23 cellular contexts compared by ENCODE assay signal in genomic region chr3:28292622-28293021, GRCh38.
"Had no signal": no experiment of that assay in that cellular context is flagged by ENCODE, and none has a peak within 500 bp of the region (broad histone marks: within the 10 kb centered on the region; RNA-seq: fewer than 3 reads in every experiment).

No MANE protein-coding gene starts in this region.

- H3K27ac ChIP-seq: body of pancreas, cardiac muscle cell, lower lobe of right lung, neural progenitor cell, upper lobe of left lung had no signal

- H3K27ac Mint-ChIP-seq: activated T-helper 17 cell treated with anti-CD3 and anti-CD28 coated beads, Interleukin-2, amount 50 U/mL, for 72 hours; dendritic cell treated with granulocyte-macrophage colony-stimulating factor and Interleukin-4, amounts not matched to agents 40 ng/mL and 50 ng/mL, for 4 days; neural progenitor cell; WTC11 had no signal

- H3K4me3 ChIP-seq: body of pancreas, cardiac muscle cell, lower lobe of right lung, mucosa of descending colon, neural progenitor cell, upper lobe of left lung had no signal

- H3K36me3 ChIP-seq: cardiac muscle cell, lower lobe of right lung, neural progenitor cell, upper lobe of left lung had no signal

- H3K4me1 ChIP-seq: body of pancreas, upper lobe of left lung had no signal

- H3K9me3 Mint-ChIP-seq: activated T-helper 17 cell treated with anti-CD3 and anti-CD28 coated beads, Interleukin-2, amount 50 U/mL, for 72 hours; dendritic cell treated with granulocyte-macrophage colony-stimulating factor and Interleukin-4, amounts not matched to agents 40 ng/mL and 50 ng/mL, for 4 days; neural progenitor cell had no signal

- FAIRE-seq: small intestine had no signal

- H3K27me3 Mint-ChIP-seq: activated T-helper 17 cell treated with anti-CD3 and anti-CD28 coated beads, Interleukin-2, amount 50 U/mL, for 72 hours; dendritic cell treated with granulocyte-macrophage colony-stimulating factor and Interleukin-4, amounts not matched to agents 40 ng/mL and 50 ng/mL, for 4 days had no signal

- H3K9me3 ChIP-seq: body of pancreas, lower lobe of right lung, mucosa of descending colon, upper lobe of left lung had no signal

- DNase-seq: activated naive CD4-positive, alpha-beta T cell; anterior cingulate cortex; body of pancreas; effector CD4-positive, alpha-beta T cell; erythroblast; foreskin fibroblast; lower lobe of right lung; mesendoderm; mucosa of descending colon; posterior cingulate gyrus; small intestine; stimulated activated CD4-positive, alpha-beta T cell treated with anti-CD3 and anti-CD28 coated beads, Interleukin-15, amount 100 ng/mL, for 24 hours; stimulated activated CD8-positive, alpha-beta memory T cell treated with anti-CD3 and anti-CD28 coated beads, Interleukin-4, amount 100 ng/mL, for 48 hours; stimulated activated naive CD4-positive, alpha-beta T cell; T-helper 9 cell; upper lobe of left lung had no signal

- ATAC-seq: activated T-helper 17 cell treated with anti-CD3 and anti-CD28 coated beads, Interleukin-2, amount 50 U/mL, for 72 hours; body of pancreas; left lobe of liver; lower lobe of right lung; mucosa of descending colon; sciatic nerve; WTC11 had no signal

- H3K4me1 Mint-ChIP-seq: neural progenitor cell had no signal

- H3K4me3 Mint-ChIP-seq: activated T-helper 17 cell treated with anti-CD3 and anti-CD28 coated beads, Interleukin-2, amount 50 U/mL, for 72 hours; dendritic cell treated with granulocyte-macrophage colony-stimulating factor and Interleukin-4, amounts not matched to agents 40 ng/mL and 50 ng/mL, for 4 days; neural progenitor cell; WTC11 had no signal

- H3K27me3 ChIP-seq: body of pancreas, cardiac muscle cell, neural progenitor cell, upper lobe of left lung had no signal
